In genomic region chr19:2380567-2380966, GRCh38 we compare ENCODE assay signal across 24 cellular contexts. TPM values are rescaled to one million over a fixed set of nuclear protein-coding genes. Genes with fewer than 3 reads are reported as not detected.
DNase-seq lines count a peak whose midpoint lies in the region; ATAC-seq and TF ChIP-seq lines count a peak whose summit lies in the region.
"Had no signal": no experiment of that assay in that cellular context is flagged by ENCODE, and none has a peak within 500 bp of the region (broad histone marks: within the 10 kb centered on the region; RNA-seq: fewer than 3 reads in every experiment).

No MANE protein-coding gene starts in this region.

- peaks cover 4% of the 10 kb centered on the region for H3K9me3 ChIP-seq in mesenchymal stem cell (ENCODE audit: control insufficient read depth, low read length)
- no peaks in the 10 kb centered on the region for H3K9me3 ChIP-seq in neural progenitor cell (ENCODE audit: low read depth)
- no peaks in the 10 kb centered on the region for H3K9me3 ChIP-seq in uterus

- no peak overlapping the region for H2BK5ac ChIP-seq in mesenchymal stem cell (ENCODE audit: low read depth, low read length, poor library complexity, severe bottlenecking)

- H2BK120ac ChIP-seq in mesenchymal stem cell (ENCODE audit: low read depth, low read length) = no peak overlapping the region

- no peak overlapping the region for H3K23ac ChIP-seq in mesenchymal stem cell (ENCODE audit: low read length in 2 of 2)

- H3F3A ChIP-seq in neural progenitor cell (ENCODE audit: low read depth) = peaks cover 5% of the 10 kb centered on the region

- no peak for DNase-seq in mesenchymal stem cell
- DNase-seq in neural progenitor cell (ENCODE audit: low spot score) = no peak
- no peak for DNase-seq in uterus
- no peak for DNase-seq in activated CD8-positive, alpha-beta memory T cell treated with anti-CD3 and anti-CD28 coated beads for 24 hours
- DNase-seq in stimulated activated CD4-positive, alpha-beta T cell treated with anti-CD3 and anti-CD28 coated beads, Interleukin-4, amount 100 ng/mL, for 1 hour = no peak
- DNase-seq: COR-L47, DMS53, GM23248, HFFc6, MM.1S, NCI-H1694, NCI-H2029 treated with DMSO at 0.1 percent for 48 hours, NCI-H526 treated with DMSO at 0.1 percent for 48 hours, SIG-M5 had no signal

- intact Hi-C loops in uterus (cut with DNase I; ENCODE audit: low total_unique reads) = no loop called here

- no peak for TF ChIP-seq CTCF in brain (conservative IDR thresholded peaks at IDR 0.05)
- TF ChIP-seq CTCF in neural progenitor cell (IDR thresholded peaks at IDR 0.05) = no peak
- no peak for TF ChIP-seq CTCF in uterus (IDR thresholded peaks at IDR 0.05)

- H3K18ac ChIP-seq in mesenchymal stem cell (ENCODE audit: low read depth in 1 of 2, low read length in 2 of 2) = no peak overlapping the region

- H3K4me2 ChIP-seq in mesenchymal stem cell (ENCODE audit: low read length, poor library complexity, severe bottlenecking) (no peak overlapping the region), neural progenitor cell (no peak overlapping the region)
- H3K4me2 ChIP-seq: KMS-11 had no signal

- H3K36me3 ChIP-seq in mesenchymal stem cell (ENCODE audit: control insufficient read depth in 1 of 2, insufficient read depth in 2 of 2, low read depth in 1 of 2, low read length in 2 of 2) (no peaks in the 10 kb centered on the region), neural progenitor cell (no peaks in the 10 kb centered on the region), uterus (no peaks in the 10 kb centered on the region)

- no peak for ATAC-seq in HG03565 (IDR thresholded peaks at IDR 0.05; ENCODE audit: unreplicated experiment)
- ATAC-seq: Panc1 had no signal

- no peak overlapping the region for H4K91ac ChIP-seq in mesenchymal stem cell (ENCODE audit: low read length)

- no peak overlapping the region for H3K9ac ChIP-seq in mesenchymal stem cell (ENCODE audit: low read length)
- no peak overlapping the region for H3K9ac ChIP-seq in neural progenitor cell
- H3K9ac ChIP-seq: GM23248, KMS-11 had no signal

- H4K20me1 ChIP-seq in neural progenitor cell (ENCODE audit: low read depth) = no peaks in the 10 kb centered on the region

- H3K27me3 Mint-ChIP-seq in brain = no peaks in the 10 kb centered on the region
- peaks cover 26% of the 10 kb centered on the region for H3K27me3 Mint-ChIP-seq in neural progenitor cell (ENCODE audit: insufficient read depth, low read depth)

- H3K36me3 Mint-ChIP-seq in brain (peaks cover 5% of the 10 kb centered on the region), neural progenitor cell (peaks cover 2% of the 10 kb centered on the region)

- H3K4me1 Mint-ChIP-seq in brain (peaks cover 40% of the 10 kb centered on the region), neural progenitor cell (peaks cover 32% of the 10 kb centered on the region)

- no peak overlapping the region for H3K4me3 ChIP-seq in mesenchymal stem cell (ENCODE audit: insufficient read depth in 1 of 2, low read depth in 1 of 2, low read length in 2 of 2)
- H3K4me3 ChIP-seq in neural progenitor cell = no peak overlapping the region
- H3K4me3 ChIP-seq in uterus = no peak overlapping the region
- H3K4me3 ChIP-seq: GM23248, SK-N-MC had no signal

- H3K4ac ChIP-seq in mesenchymal stem cell (ENCODE audit: low read depth in 1 of 2, low read length in 2 of 2) = no peak overlapping the region

- TF ChIP-seq POLR2A in uterus (IDR thresholded peaks at IDR 0.05) = no peak

- WGBS in mesenchymal stem cell = 90% methylated on average over 2 of the region's 2 CpGs

- H3K14ac ChIP-seq in mesenchymal stem cell (ENCODE audit: low read length in 2 of 2) = no peak overlapping the region

- no peak overlapping the region for H4K8ac ChIP-seq in mesenchymal stem cell (ENCODE audit: low read length)

- H3K4me1 ChIP-seq in mesenchymal stem cell (ENCODE audit: control insufficient read depth, insufficient read depth, low read depth, low read length) (peaks cover 10% of the 10 kb centered on the region), neural progenitor cell (no peaks in the 10 kb centered on the region), uterus (peaks cover 0 to 3% of the 10 kb centered on the region in 2 donors)

- no peaks in the 10 kb centered on the region for H3K79me2 ChIP-seq in neural progenitor cell (ENCODE audit: low read depth)

- H2AFZ ChIP-seq in mesenchymal stem cell (ENCODE audit: low read depth, low read length) = peak overlapping the region; percentile 39
- no peak overlapping the region for H2AFZ ChIP-seq in neural progenitor cell (replicated peaks)
- H2AFZ ChIP-seq: GM23248 had no signal

- H3K4me3 Mint-ChIP-seq in brain = peak overlapping the region in 3 of 5 experiments; percentile 33 to 56 (median 50)
- H3K4me3 Mint-ChIP-seq in neural progenitor cell = peak overlapping the region; percentile 39
- H3K4me3 Mint-ChIP-seq: CD4-positive, alpha-beta memory T cell; HFFc6 had no signal

- no peak overlapping the region for H2BK15ac ChIP-seq in mesenchymal stem cell (ENCODE audit: low read depth, poor library complexity, severe bottlenecking)

- no peak overlapping the region for H2AK5ac ChIP-seq in mesenchymal stem cell (ENCODE audit: low read length, severe bottlenecking)

- no peak overlapping the region for H2BK12ac ChIP-seq in mesenchymal stem cell (ENCODE audit: low read length in 2 of 2)

- H3K79me1 ChIP-seq in mesenchymal stem cell (replicated peaks; ENCODE audit: low read length, poor library complexity, severe bottlenecking) = no peaks in the 10 kb centered on the region

- H3K27ac ChIP-seq in mesenchymal stem cell (ENCODE audit: low read length, poor library complexity, severe bottlenecking) = no peak overlapping the region
- H3K27ac ChIP-seq in neural progenitor cell = no peak overlapping the region
- H3K27ac ChIP-seq in uterus = no peak overlapping the region
- H3K27ac ChIP-seq: GM23248, KMS-11, SK-N-MC had no signal

- H3K27ac Mint-ChIP-seq in brain (peak overlapping the region; percentile 86 to 97 (median 93)), neural progenitor cell (peak overlapping the region; percentile 52)
- H3K27ac Mint-ChIP-seq: CD4-positive, alpha-beta memory T cell; HFFc6 had no signal

- H3K9me3 Mint-ChIP-seq in brain (peaks cover 16 to 31% (median 19%) of the 10 kb centered on the region in 5 experiments), neural progenitor cell (peaks cover 25% of the 10 kb centered on the region)

- peaks cover 9 to 10% of the 10 kb centered on the region in 2 experiments for H3K27me3 ChIP-seq in mesenchymal stem cell (ENCODE audit: control insufficient read depth in 1 of 2, insufficient read depth in 1 of 2, low read length in 2 of 2)
- no peaks in the 10 kb centered on the region for H3K27me3 ChIP-seq in neural progenitor cell
- H3K27me3 ChIP-seq in uterus = no peaks in the 10 kb centered on the region

RNA-seq across cellular contexts. Expression of gene TMPRSS9, which starts 20.5 kb away (rescaled TPM):
- 0.15 TPM for polyA plus RNA-seq in brain (ENCODE audit: insufficient read depth, low read depth, low replicate concordance)
- polyA plus RNA-seq in mesenchymal stem cell (2013, experiment 1 of 2) = not detected
- not detected for polyA plus RNA-seq in mesenchymal stem cell (2013, experiment 2 of 2)
- total RNA-seq in neural progenitor cell (ENCODE audit: low replicate concordance) (0.40 TPM in 1 of 2 replicates, not detected in the other), uterus (under 1 TPM in 1 of 4 donors, not detected in 3; 0.69 TPM)
- total RNA-seq: A673; CD4-positive, alpha-beta memory T cell; Daoy; GM23248; H7; HFFc6; IMR-90 had no signal
- polyA plus RNA-seq: CD4-positive, alpha-beta memory T cell; IMR-90 had no signal

RNA-seq across cellular contexts. Expression of gene TIMM13, which starts 46.8 kb away (rescaled TPM):
- 121 TPM for polyA plus RNA-seq in brain (ENCODE audit: insufficient read depth, low read depth, low replicate concordance)
- polyA plus RNA-seq in mesenchymal stem cell (2013, experiment 1 of 2) = 92.8 TPM
- polyA plus RNA-seq in mesenchymal stem cell (2013, experiment 2 of 2) = 91.7 TPM
- total RNA-seq in neural progenitor cell (ENCODE audit: low replicate concordance) = 22.3 and 37.9 TPM in 2 replicates
- 10 to 100 TPM in 3 of 4 donors, 1 to 10 TPM in 1; 6.5 to 53.8 (median 31.9) TPM for total RNA-seq in uterus

RNA-seq across cellular contexts. Expression of gene SPPL2B, which starts 52.1 kb away (rescaled TPM):
- polyA plus RNA-seq in brain (ENCODE audit: insufficient read depth, low read depth, low replicate concordance) = 66.7 TPM
- polyA plus RNA-seq in mesenchymal stem cell (2013, experiment 1 of 2) = 25.7 TPM
- 24.4 TPM for polyA plus RNA-seq in mesenchymal stem cell (2013, experiment 2 of 2)
- total RNA-seq in neural progenitor cell (ENCODE audit: low replicate concordance) (20.7 and 90.9 TPM in 2 replicates), uterus (10 to 100 TPM; 14.3 to 58.5 (median 31.5) TPM)

RNA-seq across cellular contexts. Expression of gene LSM7, which starts 52.2 kb away (rescaled TPM):
- 292 TPM for polyA plus RNA-seq in brain (ENCODE audit: insufficient read depth, low read depth, low replicate concordance)
- polyA plus RNA-seq in mesenchymal stem cell (2013, experiment 1 of 2) = 149 TPM
- polyA plus RNA-seq in mesenchymal stem cell (2013, experiment 2 of 2) = 138 TPM
- 183 and 317 TPM in 2 replicates for total RNA-seq in neural progenitor cell (ENCODE audit: low replicate concordance)
- 100 to 1,000 TPM in 3 of 4 donors, 10 to 100 TPM in 1; 51.8 to 186 (median 142) TPM for total RNA-seq in uterus
